15 cellular contexts compared by ENCODE assay signal in genomic region chr1:6959491-6959890, GRCh38.
DNase-seq lines count a peak whose midpoint lies in the region; ATAC-seq and TF ChIP-seq lines count a peak whose summit lies in the region.
"Had no signal": no experiment of that assay in that cellular context is flagged by ENCODE, and none has a peak within 500 bp of the region (broad histone marks: within the 10 kb centered on the region; RNA-seq: fewer than 3 reads in every experiment).

No MANE protein-coding gene starts in this region.

- H3K79me2 ChIP-seq in Karpas-422 (ENCODE audit: low read length), result no peaks in the 10 kb centered on the region
- no peaks in the 10 kb centered on the region for H3K79me2 ChIP-seq in osteoblast (ENCODE audit: insufficient read depth, low read length)

- H3K4me1 ChIP-seq in BLaER1 treated with 17β-estradiol and CSF1 and Interleukin-3, amounts not matched to agents 10 nM and 100 nM, result peaks cover 14 to 69% (median 44%) of the 10 kb centered on the region in 10 experiments
- H3K4me1 ChIP-seq in Karpas-422 (ENCODE audit: low read length) (peaks cover 48% of the 10 kb centered on the region), osteoblast (ENCODE audit: insufficient read depth, low read length) (peaks cover 6% of the 10 kb centered on the region)

- no peak for ATAC-seq in GM21717 (IDR thresholded peaks at IDR 0.05; ENCODE audit: unreplicated experiment)

- H3K36me3 Mint-ChIP-seq in brain, result no peaks in the 10 kb centered on the region

- H3K27me3 Mint-ChIP-seq in brain, result peaks cover 3% of the 10 kb centered on the region

- H2AFZ ChIP-seq in Karpas-422 (ENCODE audit: low read length), result no peak overlapping the region
- no peak overlapping the region for H2AFZ ChIP-seq in osteoblast (ENCODE audit: low read length)

- no peak overlapping the region for H3K4me3 Mint-ChIP-seq in brain
- H3K4me3 Mint-ChIP-seq: CD4-positive, alpha-beta T cell had no signal

- peak; percentile 63 for DNase-seq in Karpas-422
- DNase-seq in osteoblast (ENCODE audit: insufficient read length, low spot score, missing footprints), result peak; percentile 77
- no peak for DNase-seq in NCI-H524 treated with DMSO at 0.1 percent for 48 hours (lab: John Stamatoyannopoulos, UW)
- DNase-seq in SW 1271 (lab: John Stamatoyannopoulos, UW), result no peak
- DNase-seq: AML-193; CD4-positive, alpha-beta T cell; GOT3; KG1; NCI-H2081 treated with DMSO at 0.1 percent for 48 hours; RPMI8226 had no signal

- no peak overlapping the region for H3K4me3 ChIP-seq in BLaER1 treated with 17β-estradiol and CSF1 and Interleukin-3, amounts not matched to agents 10 nM and 100 nM
- peak overlapping the region; percentile 59 for H3K4me3 ChIP-seq in Karpas-422 (ENCODE audit: low read length)
- H3K4me3 ChIP-seq in osteoblast (ENCODE audit: insufficient read depth, low read length), result no peak overlapping the region
- H3K4me3 ChIP-seq: MG63, SJCRH30 had no signal

- TF ChIP-seq CTCF in brain (conservative IDR thresholded peaks at IDR 0.05) (no peak), osteoblast (IDR thresholded peaks at IDR 0.05; ENCODE audit: extremely low read depth, low read depth, low read length) (no peak)

- no peaks in the 10 kb centered on the region for H3K27me3 ChIP-seq in BLaER1 treated with 17β-estradiol and CSF1 and Interleukin-3, amounts not matched to agents 10 nM and 100 nM
- H3K27me3 ChIP-seq in Karpas-422 (ENCODE audit: low read length), result no peaks in the 10 kb centered on the region; the same call in 1 of the 2 replicates
- peaks cover 9% of the 10 kb centered on the region for H3K27me3 ChIP-seq in osteoblast (ENCODE audit: insufficient read depth, low read length)
- H3K27me3 ChIP-seq: MG63 had no signal

- peaks cover 92% of the 10 kb centered on the region for H3K4me1 Mint-ChIP-seq in brain

- H3K36me3 ChIP-seq in BLaER1 treated with 17β-estradiol and CSF1 and Interleukin-3, amounts not matched to agents 10 nM and 100 nM, result no peaks in the 10 kb centered on the region
- H3K36me3 ChIP-seq in Karpas-422 (ENCODE audit: insufficient read depth, low read length), result no peaks in the 10 kb centered on the region
- no peaks in the 10 kb centered on the region for H3K36me3 ChIP-seq in osteoblast (ENCODE audit: insufficient read depth, low read length)
- H3K36me3 ChIP-seq: MG63, SJCRH30 had no signal

- peak overlapping the region in 4 of 5 experiments; percentile 76 to 92 (median 82) for H3K27ac Mint-ChIP-seq in brain
- H3K27ac Mint-ChIP-seq: CD4-positive, alpha-beta T cell had no signal

- H3K4me2 ChIP-seq in BLaER1 treated with 17β-estradiol and CSF1 and Interleukin-3, amounts not matched to agents 10 nM and 100 nM, result peak overlapping the region; percentile 8 to 84 (median 62); a peak in 20 of 22 replicates
- H3K4me2 ChIP-seq in Karpas-422 (ENCODE audit: low read depth, low read length, poor library complexity, severe bottlenecking), result peak overlapping the region; percentile 71
- no peak overlapping the region for H3K4me2 ChIP-seq in osteoblast (ENCODE audit: insufficient read depth, low read length)

- H3K9ac ChIP-seq in BLaER1 treated with 17β-estradiol and CSF1 and Interleukin-3, amounts not matched to agents 10 nM and 100 nM, result peak overlapping the region in 3 of 11 experiments; percentile 12 to 31 (median 13); a peak in 6 of 22 replicates
- H3K9ac ChIP-seq in Karpas-422 (ENCODE audit: low read length), result peak overlapping the region; percentile 67

- H3K27ac ChIP-seq in BLaER1 treated with 17β-estradiol and CSF1 and Interleukin-3, amounts not matched to agents 10 nM and 100 nM, result peak overlapping the region in 8 of 11 experiments; percentile 5 to 54 (median 28); a peak in 9 of 22 replicates
- peak overlapping the region; percentile 85 for H3K27ac ChIP-seq in Karpas-422 (ENCODE audit: low read length)
- H3K27ac ChIP-seq in osteoblast (ENCODE audit: low read depth, low read length), result no peak overlapping the region
- H3K27ac ChIP-seq: SJCRH30 had no signal

- H3K9me2 ChIP-seq in Karpas-422 (replicated peaks; ENCODE audit: insufficient read depth, low read length), result no peaks in the 10 kb centered on the region

- H4K20me1 ChIP-seq in BLaER1 treated with 17β-estradiol and CSF1 and Interleukin-3, amounts not matched to agents 10 nM and 100 nM, result no peaks in the 10 kb centered on the region; a peak in 1 of 22 replicates
- H4K20me1 ChIP-seq in Karpas-422 (ENCODE audit: insufficient read depth, low read depth, low read length) (no peaks in the 10 kb centered on the region), osteoblast (ENCODE audit: insufficient read depth, low read length) (no peaks in the 10 kb centered on the region)

- peaks cover 0 to 9% (median 0%) of the 10 kb centered on the region in 11 experiments; a peak in 4 of 22 replicates for H3K9me3 ChIP-seq in BLaER1 treated with 17β-estradiol and CSF1 and Interleukin-3, amounts not matched to agents 10 nM and 100 nM (replicated peaks in 1 of 11)
- no peaks in the 10 kb centered on the region for H3K9me3 ChIP-seq in Karpas-422 (ENCODE audit: low read length)
- no peaks in the 10 kb centered on the region for H3K9me3 ChIP-seq in osteoblast (ENCODE audit: low read depth, low read length)
- H3K9me3 ChIP-seq: MG63, SJCRH30 had no signal

- H3K9me3 Mint-ChIP-seq in brain, result peaks cover 0 to 3% (median 0%) of the 10 kb centered on the region in 5 experiments
- H3K9me3 Mint-ChIP-seq: CD4-positive, alpha-beta T cell had no signal

Comparison
In these comparisons a context has a peak if more than half of its experiments do, and no peak if none do; other contexts are left out.
1. DNase-seq: peak in Karpas-422 (single experiment) and osteoblast (single experiment); none in NCI-H524 treated with DMSO at 0.1 percent for 48 hours (single experiment) and SW 1271 (0 of 2).